In genomic region chr10:442209-442608, GRCh38 we compare ENCODE assay signal across 19 cellular contexts.
DNase-seq lines count a peak whose midpoint lies in the region; ATAC-seq, FAIRE-seq and TF ChIP-seq lines count a peak whose summit lies in the region.
"Had no signal": no experiment of that assay in that cellular context is flagged by ENCODE, and none has a peak within 500 bp of the region (broad histone marks: within the 10 kb centered on the region; RNA-seq: fewer than 3 reads in every experiment).

No MANE protein-coding gene starts in this region.

- TF ChIP-seq CTCF in liver (IDR thresholded peaks at IDR 0.05; ENCODE audit: low read depth, low read length, missing input control) (no peak), HepG2 (CRISPR knock-in tag; IDR thresholded peaks at IDR 0.05) (no peak), neural cell (IDR thresholded peaks at IDR 0.05; ENCODE audit: poor library complexity, severe bottlenecking) (no peak)

- WGBS in liver: 86% methylated on average over 6 of the region's 6 CpGs
- 99% methylated on average over 6 of the region's 6 CpGs for WGBS in HepG2 (ENCODE audit: low lambda C conversion rate)

- POLR2A ChIA-PET in HepG2 (lab: Yijun Ruan, JAX): no interaction called here

- intact Hi-C loops in HepG2 (cut with micrococcal nuclease; ENCODE audit: unreplicated experiment): no loop called here

- H3K9ac ChIP-seq in liver (ENCODE audit: low read depth in 1 of 2, low read length in 2 of 2): no peak overlapping the region
- H3K9ac ChIP-seq in HepG2 (ENCODE audit: insufficient read depth, low read depth, low read length): no peak overlapping the region
- no peak overlapping the region for H3K9ac ChIP-seq in neural cell (ENCODE audit: low read length)
- H3K9ac ChIP-seq: GM23248 had no signal

- DNase-seq in HepG2 (ENCODE audit: low spot score) (no peak), left lobe of liver (ENCODE audit: low spot score) (no peak), DMS 273 (lab: John Stamatoyannopoulos, UW; ENCODE audit: unreplicated experiment) (no peak)
- DNase-seq: C1 segment of cervical spinal cord; Calu3; CD4-positive, alpha-beta memory T cell; COR-L47; DMS153; DND-41; GM23248; H7; HCEC 1CT had no signal

- no peak overlapping the region for H3K4me3 ChIP-seq in liver (ENCODE audit: low read depth in 1 of 3, low read length in 3 of 3)
- no peak overlapping the region for H3K4me3 ChIP-seq in HepG2 (replicated peaks in 1 of 3; ENCODE audit: insufficient read depth in 1 of 3, low read depth in 2 of 3, low read length in 3 of 3)
- peak overlapping the region; percentile 30 for H3K4me3 ChIP-seq in neural cell (ENCODE audit: low read length)
- H3K4me3 ChIP-seq: GM23248 had no signal

- no peak for TF ChIP-seq EP300 in HepG2 (IDR thresholded peaks at IDR 0.05; ENCODE audit: low read depth in 2 of 2, low read length in 2 of 2)
- TF ChIP-seq EP300 in HepG2 (CRISPR knock-in tag; IDR thresholded peaks at IDR 0.05; ENCODE audit: borderline replicate concordance): no peak
- TF ChIP-seq EP300 in neural cell (conservative IDR thresholded peaks at IDR 0.05; ENCODE audit: poor library complexity, severe bottlenecking): no peak

- no peaks in the 10 kb centered on the region for H3K9me2 ChIP-seq in neural cell (ENCODE audit: insufficient read depth, low read length)

- H3K79me2 ChIP-seq in HepG2 (ENCODE audit: insufficient read depth, low read length): no peaks in the 10 kb centered on the region
- peaks cover 7% of the 10 kb centered on the region for H3K79me2 ChIP-seq in neural cell (replicated peaks; ENCODE audit: insufficient read depth, low read length)

- H3K4me2 ChIP-seq in HepG2 (ENCODE audit: low read depth, low read length) (no peak overlapping the region), neural cell (ENCODE audit: low read length) (no peak overlapping the region)

- no peaks in the 10 kb centered on the region for H3F3A ChIP-seq in neural cell (ENCODE audit: insufficient read depth, low read length, poor library complexity, severe bottlenecking)

- no peaks in the 10 kb centered on the region for H3K27me3 ChIP-seq in liver (ENCODE audit: control insufficient read depth in 4 of 4, insufficient read depth in 4 of 4, low read length in 3 of 4)
- no peaks in the 10 kb centered on the region for H3K27me3 ChIP-seq in HepG2 (ENCODE audit: control insufficient read depth in 1 of 2, insufficient read depth in 2 of 2, low read length in 2 of 2)
- H3K27me3 ChIP-seq in neural cell (ENCODE audit: insufficient read depth, low read depth, low read length): no peaks in the 10 kb centered on the region

- TF ChIP-seq POLR2A in HepG2 (IDR thresholded peaks at IDR 0.05; ENCODE audit: insufficient read depth in 1 of 2, low read depth in 2 of 2, low read length in 2 of 2): no peak

- H4K20me1 ChIP-seq in HepG2 (ENCODE audit: insufficient read depth, low read length) (no peaks in the 10 kb centered on the region), neural cell (ENCODE audit: insufficient read depth) (peaks cover 5% of the 10 kb centered on the region)

- CTCF ChIA-PET in HepG2 (lab: Yijun Ruan, JAX; ENCODE audit: low intra/inter-chr PET ratio, low total read pairs): no interaction called here

- ATAC-seq in HepG2 (no peak), left lobe of liver (peak; percentile 81), HG03025 (IDR thresholded peaks at IDR 0.05; ENCODE audit: low FRiP score, unreplicated experiment) (no peak)

- no peak overlapping the region for H3K27ac ChIP-seq in liver (ENCODE audit: low read depth in 1 of 2, low read length in 2 of 2)
- no peak overlapping the region for H3K27ac ChIP-seq in HepG2 (ENCODE audit: extremely low read length, insufficient read depth, low read length)
- no peak overlapping the region for H3K27ac ChIP-seq in neural cell (ENCODE audit: low read length)
- H3K27ac ChIP-seq: GM23248 had no signal

- H3K36me3 ChIP-seq in liver (ENCODE audit: control insufficient read depth in 4 of 4, insufficient read depth in 3 of 4, low read depth in 1 of 4, low read length in 3 of 4): peaks cover 0 to 5% (median 1%) of the 10 kb centered on the region in 4 donors
- H3K36me3 ChIP-seq in HepG2 (replicated peaks in 1 of 2; ENCODE audit: control insufficient read depth in 1 of 2, insufficient read depth in 2 of 2, low read length in 2 of 2): peaks cover 0 to 4% of the 10 kb centered on the region in 2 experiments; a peak in 1 of 5 replicates
- peaks cover 16% of the 10 kb centered on the region for H3K36me3 ChIP-seq in neural cell (ENCODE audit: insufficient read depth, low read length)

- H3K9me3 ChIP-seq in liver (ENCODE audit: control insufficient read depth in 4 of 4, low read length in 3 of 4) (no peaks in the 10 kb centered on the region), HepG2 (ENCODE audit: low read length) (no peaks in the 10 kb centered on the region), neural cell (ENCODE audit: low read length) (no peaks in the 10 kb centered on the region)

- in situ Hi-C loops in HepG2 (cut with HindIII; ENCODE audit: extremely low pct_ligation_motif_present, low pct_unique_long_range_greater_than_20kb): no loop called here

- TF ChIP-seq RAD21 in liver (IDR thresholded peaks at IDR 0.05) (no peak), HepG2 (CRISPR knock-in tag; IDR thresholded peaks at IDR 0.05) (no peak), neural cell (conservative IDR thresholded peaks at IDR 0.05) (no peak)

- no TSS peak for BruUV-seq in HepG2 (replicated peaks; lab: Mats Ljungman, UMichigan)

- no peak for FAIRE-seq in HepG2 (lab: Jason Lieb, UNC)
- FAIRE-seq: G401.6, GM12892, GM19239, H1 had no signal

- H3K4me1 ChIP-seq in liver (ENCODE audit: control insufficient read depth in 4 of 4, insufficient read depth in 4 of 4, low read length in 3 of 4) (peaks cover 1 to 9% (median 4%) of the 10 kb centered on the region in 4 donors), HepG2 (ENCODE audit: insufficient read depth, low read length) (no peaks in the 10 kb centered on the region)

- H2AFZ ChIP-seq in HepG2 (ENCODE audit: low read length) (no peak overlapping the region), neural cell (ENCODE audit: low read depth, low read length) (no peak overlapping the region)
- H2AFZ ChIP-seq: GM23248 had no signal

TF ChIP-seq in liver, 16 proteins besides CTCF, POLR2A, EP300 and RAD21 (continues in another document):
- TF ChIP-seq FOXA1 (IDR thresholded peaks at IDR 0.05) (no peak), GABPA (IDR thresholded peaks at IDR 0.05 in 1 of 2, conservative IDR thresholded peaks at IDR 0.05 in 1 of 2) (no peak)

TF ChIP-seq in HepG2, 621 proteins besides CTCF, POLR2A, EP300 and RAD21 (continues in another document):
- TF ChIP-seq ZNF839 (CRISPR knock-in tag; IDR thresholded peaks at IDR 0.05; ENCODE audit: borderline replicate concordance) (no peak), E2F1 (CRISPR knock-in tag; IDR thresholded peaks at IDR 0.05) (no peak), NFIB (CRISPR knock-in tag; IDR thresholded peaks at IDR 0.05; ENCODE audit: borderline replicate concordance) (no peak), NFE2L1 (CRISPR knock-in tag; IDR thresholded peaks at IDR 0.05; ENCODE audit: borderline replicate concordance) (no peak), REL (CRISPR knock-in tag; conservative IDR thresholded peaks at IDR 0.05) (no peak), HCFC1 (IDR thresholded peaks at IDR 0.05; ENCODE audit: low read depth, low read length) (no peak), PHF8 (CRISPR knock-in tag; IDR thresholded peaks at IDR 0.05) (no peak), MBD4 (IDR thresholded peaks at IDR 0.05; ENCODE audit: borderline replicate concordance, low read length) (no peak), ZNF292 (CRISPR knock-in tag; IDR thresholded peaks at IDR 0.05; ENCODE audit: borderline replicate concordance, low read depth) (no peak)
- TF ChIP-seq, protein P1, sequence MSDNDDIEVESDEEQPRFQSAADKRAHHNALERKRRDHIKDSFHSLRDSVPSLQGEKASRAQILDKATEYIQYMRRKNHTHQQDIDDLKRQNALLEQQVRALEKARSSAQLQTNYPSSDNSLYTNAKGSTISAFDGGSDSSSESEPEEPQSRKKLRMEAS (IDR thresholded peaks at IDR 0.05): no peak

TF ChIP-seq in neural cell, 6 proteins besides CTCF, POLR2A, EP300 and RAD21:
- TF ChIP-seq SMC3 (conservative IDR thresholded peaks at IDR 0.05; ENCODE audit: poor library complexity): no peak
